1 cellular context compared by ENCODE assay signal in the genomic region with DNA sequence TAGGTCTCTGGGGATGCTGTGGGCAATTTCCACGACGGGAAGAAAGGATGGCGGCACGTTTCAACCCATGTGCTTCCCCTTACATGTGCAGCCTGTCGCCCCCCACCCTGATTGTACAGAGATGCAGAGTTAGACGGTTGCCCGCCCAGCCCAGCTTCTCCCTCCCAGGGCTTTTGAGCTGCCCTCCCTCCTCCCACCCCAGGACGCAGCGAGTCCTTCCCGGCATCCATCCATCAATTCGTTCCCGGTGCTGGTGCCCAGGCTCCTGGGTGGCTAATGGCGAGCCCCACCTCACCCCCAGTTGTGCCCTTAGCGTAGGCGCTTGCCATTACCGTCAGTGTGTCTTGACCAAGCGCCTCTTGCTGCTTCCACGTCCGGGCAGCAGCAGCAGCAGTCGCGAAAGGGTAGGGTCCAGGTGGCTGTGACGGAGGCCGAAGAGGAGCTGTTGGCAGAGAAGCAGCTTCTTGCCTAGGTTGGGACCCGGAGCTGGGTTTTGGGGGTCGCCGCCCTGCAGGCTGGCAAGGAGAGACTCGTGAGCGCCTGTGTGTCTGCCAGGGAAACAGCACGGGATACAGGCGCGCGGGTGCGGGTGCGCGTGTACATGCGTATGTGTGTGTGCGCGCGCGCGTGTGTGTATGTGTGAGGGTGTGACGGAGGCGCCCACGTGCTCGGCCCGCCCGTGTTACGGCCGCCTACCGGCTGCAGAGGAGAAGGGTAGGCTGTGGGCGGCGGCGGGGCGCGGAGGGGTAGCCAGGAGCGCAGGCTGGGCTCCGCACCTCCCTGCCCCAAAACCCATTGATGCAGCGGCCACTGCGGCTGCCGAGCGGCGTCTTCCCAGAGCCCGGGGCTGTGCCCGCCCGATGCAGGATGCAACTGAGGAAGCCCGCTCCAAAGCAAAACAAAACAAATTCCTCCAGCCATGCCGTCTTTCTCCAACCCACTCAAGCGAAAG.
A peak's percentile ranks its signal among the peaks of the same experiment; 100 is the strongest.
TF ChIP-seq lines count a peak whose summit lies in the region.

A gene (minus strand): TSS at position 609 of the 952 bp plus-strand sequence. CDS start 20,679 bp downstream, outside the sequence.

TF ChIP-seq in WTC11, 78 proteins besides CTCF, POLR2A, EP300 and RAD21 (continued from another document):
- TF ChIP-seq, protein P1, sequence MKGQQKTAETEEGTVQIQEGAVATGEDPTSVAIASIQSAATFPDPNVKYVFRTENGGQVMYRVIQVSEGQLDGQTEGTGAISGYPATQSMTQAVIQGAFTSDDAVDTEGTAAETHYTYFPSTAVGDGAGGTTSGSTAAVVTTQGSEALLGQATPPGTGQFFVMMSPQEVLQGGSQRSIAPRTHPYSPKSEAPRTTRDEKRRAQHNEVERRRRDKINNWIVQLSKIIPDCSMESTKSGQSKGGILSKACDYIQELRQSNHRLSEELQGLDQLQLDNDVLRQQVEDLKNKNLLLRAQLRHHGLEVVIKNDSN (CRISPR knock-in tag; IDR thresholded peaks at IDR 0.05) = peak; percentile 88
- TF ChIP-seq TEAD1 (CRISPR knock-in tag; IDR thresholded peaks at IDR 0.05) (peak; percentile 69), ZNF232 (CRISPR knock-in tag; IDR thresholded peaks at IDR 0.05) (peak; percentile 94), CBFB (CRISPR knock-in tag; IDR thresholded peaks at IDR 0.05; ENCODE audit: low read depth) (peak; percentile 19; the same call in 1 of the 2 replicates), SMAD3 (CRISPR knock-in tag; IDR thresholded peaks at IDR 0.05; ENCODE audit: borderline replicate concordance) (peak; percentile 74; the same call in 1 of the 2 replicates), ETV6 (CRISPR knock-in tag; IDR thresholded peaks at IDR 0.05) (peak; percentile 68; the same call in 1 of the 2 replicates), FOXP1 (CRISPR knock-in tag; IDR thresholded peaks at IDR 0.05; ENCODE audit: borderline replicate concordance) (peak; percentile 88; the same call in 1 of the 2 replicates), KAT7 (CRISPR knock-in tag; IDR thresholded peaks at IDR 0.05; ENCODE audit: borderline replicate concordance) (peak; percentile 76; the same call in 1 of the 2 replicates), ELF4 (CRISPR knock-in tag; IDR thresholded peaks at IDR 0.05; ENCODE audit: low read depth) (0 out of 2 replicates have a peak, but pooled peaks have one; percentile 57), FOXJ3 (CRISPR knock-in tag; IDR thresholded peaks at IDR 0.05; ENCODE audit: borderline replicate concordance) (no peak), GABPB1 (CRISPR knock-in tag; IDR thresholded peaks at IDR 0.05) (no peak), CREM (CRISPR knock-in tag; IDR thresholded peaks at IDR 0.05) (0 out of 2 replicates have a peak, but pooled peaks have one; percentile 28)
- TF ChIP-seq, protein P2, sequence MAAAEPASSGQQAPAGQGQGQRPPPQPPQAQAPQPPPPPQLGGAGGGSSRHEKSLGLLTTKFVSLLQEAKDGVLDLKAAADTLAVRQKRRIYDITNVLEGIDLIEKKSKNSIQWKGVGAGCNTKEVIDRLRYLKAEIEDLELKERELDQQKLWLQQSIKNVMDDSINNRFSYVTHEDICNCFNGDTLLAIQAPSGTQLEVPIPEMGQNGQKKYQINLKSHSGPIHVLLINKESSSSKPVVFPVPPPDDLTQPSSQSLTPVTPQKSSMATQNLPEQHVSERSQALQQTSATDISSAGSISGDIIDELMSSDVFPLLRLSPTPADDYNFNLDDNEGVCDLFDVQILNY (CRISPR knock-in tag; IDR thresholded peaks at IDR 0.05) = peak; percentile 25; the same call in 1 of the 2 replicates
- TF ChIP-seq, protein P3, sequence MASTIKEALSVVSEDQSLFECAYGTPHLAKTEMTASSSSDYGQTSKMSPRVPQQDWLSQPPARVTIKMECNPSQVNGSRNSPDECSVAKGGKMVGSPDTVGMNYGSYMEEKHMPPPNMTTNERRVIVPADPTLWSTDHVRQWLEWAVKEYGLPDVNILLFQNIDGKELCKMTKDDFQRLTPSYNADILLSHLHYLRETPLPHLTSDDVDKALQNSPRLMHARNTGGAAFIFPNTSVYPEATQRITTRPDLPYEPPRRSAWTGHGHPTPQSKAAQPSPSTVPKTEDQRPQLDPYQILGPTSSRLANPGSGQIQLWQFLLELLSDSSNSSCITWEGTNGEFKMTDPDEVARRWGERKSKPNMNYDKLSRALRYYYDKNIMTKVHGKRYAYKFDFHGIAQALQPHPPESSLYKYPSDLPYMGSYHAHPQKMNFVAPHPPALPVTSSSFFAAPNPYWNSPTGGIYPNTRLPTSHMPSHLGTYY (CRISPR knock-in tag; IDR thresholded peaks at IDR 0.05) = no peak
- TF ChIP-seq, protein P4, sequence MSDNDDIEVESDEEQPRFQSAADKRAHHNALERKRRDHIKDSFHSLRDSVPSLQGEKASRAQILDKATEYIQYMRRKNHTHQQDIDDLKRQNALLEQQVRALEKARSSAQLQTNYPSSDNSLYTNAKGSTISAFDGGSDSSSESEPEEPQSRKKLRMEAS (CRISPR knock-in tag; IDR thresholded peaks at IDR 0.05) = peak; percentile 97
- TF ChIP-seq, protein P5, sequence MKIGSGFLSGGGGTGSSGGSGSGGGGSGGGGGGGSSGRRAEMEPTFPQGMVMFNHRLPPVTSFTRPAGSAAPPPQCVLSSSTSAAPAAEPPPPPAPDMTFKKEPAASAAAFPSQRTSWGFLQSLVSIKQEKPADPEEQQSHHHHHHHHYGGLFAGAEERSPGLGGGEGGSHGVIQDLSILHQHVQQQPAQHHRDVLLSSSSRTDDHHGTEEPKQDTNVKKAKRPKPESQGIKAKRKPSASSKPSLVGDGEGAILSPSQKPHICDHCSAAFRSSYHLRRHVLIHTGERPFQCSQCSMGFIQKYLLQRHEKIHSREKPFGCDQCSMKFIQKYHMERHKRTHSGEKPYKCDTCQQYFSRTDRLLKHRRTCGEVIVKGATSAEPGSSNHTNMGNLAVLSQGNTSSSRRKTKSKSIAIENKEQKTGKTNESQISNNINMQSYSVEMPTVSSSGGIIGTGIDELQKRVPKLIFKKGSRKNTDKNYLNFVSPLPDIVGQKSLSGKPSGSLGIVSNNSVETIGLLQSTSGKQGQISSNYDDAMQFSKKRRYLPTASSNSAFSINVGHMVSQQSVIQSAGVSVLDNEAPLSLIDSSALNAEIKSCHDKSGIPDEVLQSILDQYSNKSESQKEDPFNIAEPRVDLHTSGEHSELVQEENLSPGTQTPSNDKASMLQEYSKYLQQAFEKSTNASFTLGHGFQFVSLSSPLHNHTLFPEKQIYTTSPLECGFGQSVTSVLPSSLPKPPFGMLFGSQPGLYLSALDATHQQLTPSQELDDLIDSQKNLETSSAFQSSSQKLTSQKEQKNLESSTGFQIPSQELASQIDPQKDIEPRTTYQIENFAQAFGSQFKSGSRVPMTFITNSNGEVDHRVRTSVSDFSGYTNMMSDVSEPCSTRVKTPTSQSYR (CRISPR knock-in tag; IDR thresholded peaks at IDR 0.05) = peak; percentile 46; the same call in 1 of the 2 replicates
- TF ChIP-seq, protein P6, sequence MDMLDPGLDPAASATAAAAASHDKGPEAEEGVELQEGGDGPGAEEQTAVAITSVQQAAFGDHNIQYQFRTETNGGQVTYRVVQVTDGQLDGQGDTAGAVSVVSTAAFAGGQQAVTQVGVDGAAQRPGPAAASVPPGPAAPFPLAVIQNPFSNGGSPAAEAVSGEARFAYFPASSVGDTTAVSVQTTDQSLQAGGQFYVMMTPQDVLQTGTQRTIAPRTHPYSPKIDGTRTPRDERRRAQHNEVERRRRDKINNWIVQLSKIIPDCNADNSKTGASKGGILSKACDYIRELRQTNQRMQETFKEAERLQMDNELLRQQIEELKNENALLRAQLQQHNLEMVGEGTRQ (CRISPR knock-in tag; IDR thresholded peaks at IDR 0.05) = peak; percentile 88
- TF ChIP-seq, protein P7, sequence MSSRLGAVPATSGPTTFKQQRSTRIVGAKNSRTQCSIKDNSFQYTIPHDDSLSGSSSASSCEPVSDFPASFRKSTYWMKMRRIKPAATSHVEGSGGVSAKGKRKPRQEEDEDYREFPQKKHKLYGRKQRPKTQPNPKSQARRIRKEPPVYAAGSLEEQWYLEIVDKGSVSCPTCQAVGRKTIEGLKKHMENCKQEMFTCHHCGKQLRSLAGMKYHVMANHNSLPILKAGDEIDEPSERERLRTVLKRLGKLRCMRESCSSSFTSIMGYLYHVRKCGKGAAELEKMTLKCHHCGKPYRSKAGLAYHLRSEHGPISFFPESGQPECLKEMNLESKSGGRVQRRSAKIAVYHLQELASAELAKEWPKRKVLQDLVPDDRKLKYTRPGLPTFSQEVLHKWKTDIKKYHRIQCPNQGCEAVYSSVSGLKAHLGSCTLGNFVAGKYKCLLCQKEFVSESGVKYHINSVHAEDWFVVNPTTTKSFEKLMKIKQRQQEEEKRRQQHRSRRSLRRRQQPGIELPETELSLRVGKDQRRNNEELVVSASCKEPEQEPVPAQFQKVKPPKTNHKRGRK (CRISPR knock-in tag; IDR thresholded peaks at IDR 0.05; ENCODE audit: borderline replicate concordance) = no peak
- TF ChIP-seq, protein P8, sequence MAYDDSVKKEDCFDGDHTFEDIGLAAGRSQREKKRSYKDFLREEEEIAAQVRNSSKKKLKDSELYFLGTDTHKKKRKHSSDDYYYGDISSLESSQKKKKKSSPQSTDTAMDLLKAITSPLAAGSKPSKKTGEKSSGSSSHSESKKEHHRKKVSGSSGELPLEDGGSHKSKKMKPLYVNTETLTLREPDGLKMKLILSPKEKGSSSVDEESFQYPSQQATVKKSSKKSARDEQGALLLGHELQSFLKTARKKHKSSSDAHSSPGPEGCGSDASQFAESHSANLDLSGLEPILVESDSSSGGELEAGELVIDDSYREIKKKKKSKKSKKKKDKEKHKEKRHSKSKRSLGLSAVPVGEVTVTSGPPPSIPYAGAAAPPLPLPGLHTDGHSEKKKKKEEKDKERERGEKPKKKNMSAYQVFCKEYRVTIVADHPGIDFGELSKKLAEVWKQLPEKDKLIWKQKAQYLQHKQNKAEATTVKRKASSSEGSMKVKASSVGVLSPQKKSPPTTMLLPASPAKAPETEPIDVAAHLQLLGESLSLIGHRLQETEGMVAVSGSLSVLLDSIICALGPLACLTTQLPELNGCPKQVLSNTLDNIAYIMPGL (CRISPR knock-in tag; IDR thresholded peaks at IDR 0.05) = peak; percentile 42; the same call in 1 of the 2 replicates
- TF ChIP-seq, protein P9, sequence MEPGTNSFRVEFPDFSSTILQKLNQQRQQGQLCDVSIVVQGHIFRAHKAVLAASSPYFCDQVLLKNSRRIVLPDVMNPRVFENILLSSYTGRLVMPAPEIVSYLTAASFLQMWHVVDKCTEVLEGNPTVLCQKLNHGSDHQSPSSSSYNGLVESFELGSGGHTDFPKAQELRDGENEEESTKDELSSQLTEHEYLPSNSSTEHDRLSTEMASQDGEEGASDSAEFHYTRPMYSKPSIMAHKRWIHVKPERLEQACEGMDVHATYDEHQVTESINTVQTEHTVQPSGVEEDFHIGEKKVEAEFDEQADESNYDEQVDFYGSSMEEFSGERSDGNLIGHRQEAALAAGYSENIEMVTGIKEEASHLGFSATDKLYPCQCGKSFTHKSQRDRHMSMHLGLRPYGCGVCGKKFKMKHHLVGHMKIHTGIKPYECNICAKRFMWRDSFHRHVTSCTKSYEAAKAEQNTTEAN (CRISPR knock-in tag; IDR thresholded peaks at IDR 0.05) = peak; percentile 92
TF ChIP-seq in WTC11: peak in this region for 21.
